ENCODE assay signal across 8 cellular contexts in the genomic region with DNA sequence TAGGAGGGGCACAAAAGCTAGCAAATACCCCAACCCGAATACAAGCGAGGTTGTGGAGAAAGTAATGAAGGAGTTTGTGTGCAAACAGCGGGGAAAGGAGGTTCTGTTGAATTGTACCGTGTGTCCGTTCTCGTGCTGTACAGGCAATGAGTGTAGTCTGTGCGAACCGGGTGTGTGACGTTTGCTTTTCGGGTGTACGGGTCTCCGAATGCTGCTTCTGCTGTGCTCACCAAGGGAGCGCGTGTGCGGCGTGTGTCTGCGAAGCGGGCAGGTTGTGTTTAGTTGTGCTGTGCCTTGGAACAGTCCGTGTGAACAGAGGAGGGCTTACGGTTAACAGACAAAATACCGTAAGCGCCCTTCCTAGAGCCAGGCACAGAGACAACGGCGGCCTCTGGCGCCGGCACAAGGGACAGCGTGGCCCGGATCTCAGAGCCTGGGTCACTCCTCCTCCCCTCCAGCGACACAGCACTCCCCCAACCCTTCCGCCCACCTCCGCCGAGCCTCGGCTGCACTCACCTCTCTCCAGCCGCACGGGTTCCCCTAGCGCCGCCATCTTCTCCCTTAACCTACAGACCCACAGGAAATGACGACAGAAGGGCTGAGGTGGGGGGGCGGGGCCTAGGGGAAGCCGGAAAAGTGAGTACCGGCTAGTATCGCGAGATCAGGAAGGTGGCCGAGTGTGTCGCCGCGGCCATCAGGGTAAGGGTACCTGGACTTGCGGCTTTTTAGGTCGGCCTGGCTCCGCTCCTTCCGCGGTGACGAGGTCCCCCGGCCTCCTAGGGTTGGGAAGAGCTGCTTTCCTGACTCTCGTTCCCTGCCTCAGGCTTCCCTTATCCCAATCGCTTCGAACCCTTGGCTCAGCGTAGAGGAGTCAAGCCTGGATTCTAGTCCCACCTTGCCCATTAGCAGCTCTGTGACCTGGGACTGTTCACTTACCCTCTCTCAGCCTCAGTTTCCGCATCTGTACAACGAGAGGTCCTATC. TPM values are rescaled to one million over a fixed set of nuclear protein-coding genes. Genes with fewer than 3 reads are reported as not detected.
DNase-seq lines count a peak whose midpoint lies in the region; ATAC-seq and TF ChIP-seq lines count a peak whose summit lies in the region.

A gene with protein sequence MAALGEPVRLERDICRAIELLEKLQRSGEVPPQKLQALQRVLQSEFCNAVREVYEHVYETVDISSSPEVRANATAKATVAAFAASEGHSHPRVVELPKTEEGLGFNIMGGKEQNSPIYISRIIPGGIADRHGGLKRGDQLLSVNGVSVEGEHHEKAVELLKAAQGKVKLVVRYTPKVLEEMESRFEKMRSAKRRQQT (minus strand): TSS at position 570 of the 983 bp plus-strand sequence. CDS start 17 bp downstream, at position 553.

- TF ChIP-seq CTCF in CD14-positive monocyte (IDR thresholded peaks at IDR 0.05): no peak
- peak in 35 of 56 donors; percentile 11 to 58 (median 30) for TF ChIP-seq CTCF in dorsolateral prefrontal cortex (IDR thresholded peaks at IDR 0.05 in 54 of 56, conservative IDR thresholded peaks at IDR 0.05 in 2 of 56; ENCODE audit: low read depth in 1 of 56, partially characterized antibody in 56 of 56)
- TF ChIP-seq CTCF in lower leg skin (IDR thresholded peaks at IDR 0.05): no peak

- intact Hi-C loops in CD14-positive monocyte (cut with micrococcal nuclease): loop anchor here (5.0 to 10.0 kb wide), 2 partner anchors 34 to 598 kb away; a partner anchor contains a TSS
- intact Hi-C loops in dorsolateral prefrontal cortex (cut with DNase I): loop anchor here in 1 of 2 donors (10.0 kb wide), 1 partner anchor 1828 kb away; no protein-coding TSS in a partner anchor
- intact Hi-C loops in lower leg skin (cut with DNase I; ENCODE audit: low total_unique reads): no loop called here

- peak within 1 kb of the TSS in 58 of 59 donors; percentile 38 to 97 (median 90) for H3K27ac ChIP-seq in dorsolateral prefrontal cortex

- peak within 1 kb of the TSS; percentile 97 to 99 (median 99) for H3K27ac Mint-ChIP-seq in CD14-positive monocyte

- peaks cover 0 to 6% (median 0%) of the 10 kb centered on the region in 7 donors for H3K9me3 Mint-ChIP-seq in CD14-positive monocyte

- peaks cover 0 to 1% (median 0%) of the 10 kb centered on the region in 3 donors for H3K27me3 Mint-ChIP-seq in CD14-positive monocyte (ENCODE audit: low read depth in 3 of 3)

- peaks cover 8 to 13% of the 10 kb centered on the region in 2 donors for H3K36me3 Mint-ChIP-seq in CD14-positive monocyte

- peak within 1 kb of the TSS; percentile 72 to 100 (median 93) for H3K4me3 ChIP-seq in dorsolateral prefrontal cortex
- H3K4me3 ChIP-seq in lower leg skin (ENCODE audit: low read depth, poor library complexity, severe bottlenecking): peak within 1 kb of the TSS; percentile 77

- H3K4me1 Mint-ChIP-seq in CD14-positive monocyte: peaks cover 28% of the 10 kb centered on the region

- ATAC-seq in GM19351 (IDR thresholded peaks at IDR 0.05; ENCODE audit: unreplicated experiment): peak; percentile 89
- ATAC-seq in HG03521 (IDR thresholded peaks at IDR 0.05; ENCODE audit: unreplicated experiment): peak; percentile 96

- H3K4me3 Mint-ChIP-seq in CD14-positive monocyte: peak within 1 kb of the TSS; percentile 99 to 100

- TF ChIP-seq POLR2A in lower leg skin (IDR thresholded peaks at IDR 0.05): peak in 1 of 2 donors; percentile 73

- peak; percentile 97 for DNase-seq in CD14-positive monocyte (ENCODE audit: low spot score)
- DNase-seq in NCI-H748 (lab: John Stamatoyannopoulos, UW; ENCODE audit: unreplicated experiment): peak; percentile 97
- DNase-seq in activated CD4-positive, alpha-beta T cell treated with anti-CD3 and anti-CD28 coated beads, Interleukin-2, amount 50 U/mL, for 4 hours: peak; percentile 96 to 97
- DNase-seq in dorsolateral prefrontal cortex: peak; percentile 86 to 96 (median 94)
- DNase-seq in lower leg skin (ENCODE audit: low spot score in 2 of 2): peak; percentile 97 to 99
- peak; percentile 89 to 95 for DNase-seq in stimulated activated CD4-positive, alpha-beta T cell treated with anti-CD3 and anti-CD28 coated beads, Interleukin-4, amount 100 ng/mL, for 48 hours (ENCODE audit: low read depth in 2 of 2)

- 1% methylated on average over 52 of the region's 60 CpGs for WGBS in lower leg skin, 2 donors

- H3K27me3 ChIP-seq in dorsolateral prefrontal cortex: no peaks in the 10 kb centered on the region

RNA-seq across cellular contexts. Expression of the gene that starts here (rescaled TPM):
- polyA plus RNA-seq in CD14-positive monocyte: 10 to 100 TPM; 18.9 to 24.0 TPM
- total RNA-seq in dorsolateral prefrontal cortex: 10 to 100 TPM; 30.2 to 58.4 (median 45.7) TPM
- 10 to 100 TPM; 29.2 to 35.6 (median 34.5) TPM for total RNA-seq in lower leg skin

Comparison
In these comparisons a context has a peak if more than half of its experiments do, and no peak if none do; other contexts are left out.
1. Peak in every context shown above with its lines: DNase-seq, ATAC-seq, H3K4me3 ChIP-seq and H3K27ac ChIP-seq.
2. CTCF ChIP-seq: peak in dorsolateral prefrontal cortex (35 of 56); none in CD14-positive monocyte (single experiment) and lower leg skin (0 of 3).